22 cellular contexts compared by ENCODE assay signal in genomic region chr21:38918629-38919346, GRCh38.
DNase-seq lines count a peak whose midpoint lies in the region; ATAC-seq, FAIRE-seq and TF ChIP-seq lines count a peak whose summit lies in the region.
"Had no signal": no experiment of that assay in that cellular context is flagged by ENCODE, and none has a peak within 500 bp of the region (broad histone marks: within the 10 kb centered on the region; RNA-seq: fewer than 3 reads in every experiment).

No MANE protein-coding gene starts in this region.

- peak in 1 of 2 experiments; percentile 87; a peak in 2 of 4 replicates for TF ChIP-seq EP300 in HepG2 (IDR thresholded peaks at IDR 0.05; ENCODE audit: low read depth in 2 of 2, low read length in 2 of 2)
- TF ChIP-seq EP300 in HepG2 (CRISPR knock-in tag; IDR thresholded peaks at IDR 0.05; ENCODE audit: borderline replicate concordance) = peak; percentile 59; the same call in 1 of the 2 replicates
- no peak for TF ChIP-seq EP300 in sigmoid colon (IDR thresholded peaks at IDR 0.05)

- H3K4me2 ChIP-seq in HepG2 (ENCODE audit: low read depth, low read length) (peak overlapping the region; percentile 0; the same call in 1 of the 2 replicates), MM.1S (ENCODE audit: low read depth, low read length) (no peak overlapping the region)

- CTCF ChIA-PET in Calu3 (lab: Charles Lee) (no interaction called here), HepG2 (lab: Yijun Ruan, JAX; ENCODE audit: low intra/inter-chr PET ratio, low total read pairs) (no interaction called here)

- H4K20me1 ChIP-seq in HepG2 (ENCODE audit: insufficient read depth, low read length) (no peaks in the 10 kb centered on the region), MM.1S (ENCODE audit: insufficient read depth, low read length) (no peaks in the 10 kb centered on the region)

- TF ChIP-seq POLR2A in HepG2 (IDR thresholded peaks at IDR 0.05; ENCODE audit: insufficient read depth in 1 of 2, low read depth in 2 of 2, low read length in 2 of 2) = no peak
- TF ChIP-seq POLR2A in sigmoid colon (IDR thresholded peaks at IDR 0.05) = no peak

- no peaks in the 10 kb centered on the region for H3K79me2 ChIP-seq in HepG2 (ENCODE audit: insufficient read depth, low read length)
- H3K79me2 ChIP-seq in MM.1S (ENCODE audit: low read length) = no peaks in the 10 kb centered on the region

- H3K36me3 ChIP-seq in ascending aorta = no peaks in the 10 kb centered on the region
- H3K36me3 ChIP-seq in HepG2 (replicated peaks in 1 of 2; ENCODE audit: control insufficient read depth in 1 of 2, insufficient read depth in 2 of 2, low read length in 2 of 2) = no peaks in the 10 kb centered on the region
- H3K36me3 ChIP-seq in sigmoid colon = no peaks in the 10 kb centered on the region
- H3K36me3 ChIP-seq in MM.1S (replicated peaks; ENCODE audit: insufficient read depth, low read length) = no peaks in the 10 kb centered on the region

- peak overlapping the region; percentile 61 to 80 for H3K27ac ChIP-seq in ascending aorta
- H3K27ac ChIP-seq in HepG2 (ENCODE audit: extremely low read length, insufficient read depth, low read length) = peak overlapping the region; percentile 91
- no peak overlapping the region for H3K27ac ChIP-seq in sigmoid colon
- no peak overlapping the region for H3K27ac ChIP-seq in MM.1S (ENCODE audit: low read length)
- H3K27ac ChIP-seq: VCaP had no signal

- DNase-seq in Calu3 (no peak), ascending aorta (ENCODE audit: low spot score in 2 of 2) (no peak), HepG2 (ENCODE audit: low spot score) (peak; percentile 90), sigmoid colon (peak; percentile 19), MM.1S (no peak), DMS 273 (lab: John Stamatoyannopoulos, UW; ENCODE audit: unreplicated experiment) (no peak), A172 (ENCODE audit: low spot score) (no peak)
- DNase-seq: activated CD4-positive, alpha-beta T cell treated with anti-CD3 and anti-CD28 coated beads, Interleukin-2, amount 10 ng/mL, durations not matched to agents 7 days and 5 days; activated CD8-positive, alpha-beta memory T cell treated with anti-CD3 and anti-CD28 coated beads, Interleukin-2, amount 50 U/mL, for 4 hours; activated naive CD8-positive, alpha-beta T cell treated with anti-CD3 and anti-CD28 coated beads, Interleukin-2, amount 10 ng/mL, durations not matched to agents 7 days and 5 days; CD4-positive, alpha-beta T cell; DND-41; NCI-H226; occipital lobe; PC-3; T-helper 17 cell had no signal

- peaks cover 47% of the 10 kb centered on the region for H3K4me1 Mint-ChIP-seq in Calu3 (ENCODE audit: low read depth, unreplicated experiment)
- H3K4me1 Mint-ChIP-seq: activated CD4-positive, alpha-beta T cell treated with anti-CD3 and anti-CD28 coated beads, Interleukin-2, amount 10 ng/mL, durations not matched to agents 7 days and 5 days; activated naive CD8-positive, alpha-beta T cell treated with anti-CD3 and anti-CD28 coated beads, Interleukin-2, amount 10 ng/mL, durations not matched to agents 7 days and 5 days; T-helper 17 cell had no signal

- H3K9me2 ChIP-seq in MM.1S (replicated peaks; ENCODE audit: insufficient read depth, low read length) = no peaks in the 10 kb centered on the region

- BruUV-seq in Calu3 (replicated peaks; lab: Mats Ljungman, UMichigan) (no TSS peak), HepG2 (replicated peaks; lab: Mats Ljungman, UMichigan) (no TSS peak)

- no peak for TF ChIP-seq RAD21 in HepG2 (CRISPR knock-in tag; IDR thresholded peaks at IDR 0.05)

- POLR2A ChIA-PET in HepG2 (lab: Yijun Ruan, JAX) = interaction anchor here (0.7 to 2.4 kb wide), 8 partner anchors 30 to 131 kb away, joined by 3 to 10 read pairs (median 6); no protein-coding TSS in a partner anchor

- ATAC-seq in HepG2 = peak; percentile 18; the same call in 1 of the 3 replicates
- ATAC-seq in GM21717 (IDR thresholded peaks at IDR 0.05; ENCODE audit: unreplicated experiment) = no peak
- ATAC-seq: PC-3, sciatic nerve, T-helper 17 cell had no signal

- in situ Hi-C loops in HepG2 (cut with HindIII; ENCODE audit: extremely low pct_ligation_motif_present, low pct_unique_long_range_greater_than_20kb) = no loop called here

- H3F3A ChIP-seq in MM.1S (ENCODE audit: insufficient read depth, low read length) = no peaks in the 10 kb centered on the region

- peaks cover 5 to 33% of the 10 kb centered on the region in 2 donors for H3K4me1 ChIP-seq in ascending aorta
- peaks cover 91% of the 10 kb centered on the region for H3K4me1 ChIP-seq in HepG2 (ENCODE audit: insufficient read depth, low read length)
- H3K4me1 ChIP-seq in sigmoid colon = peaks cover 0 to 37% (median 27%) of the 10 kb centered on the region in 4 donors
- no peaks in the 10 kb centered on the region for H3K4me1 ChIP-seq in MM.1S (ENCODE audit: low read length)

- H3K4me3 ChIP-seq in ascending aorta = no peak overlapping the region
- no peak overlapping the region for H3K4me3 ChIP-seq in HepG2 (replicated peaks in 1 of 3; ENCODE audit: insufficient read depth in 1 of 3, low read depth in 2 of 3, low read length in 3 of 3)
- H3K4me3 ChIP-seq in sigmoid colon = no peak overlapping the region
- no peak overlapping the region for H3K4me3 ChIP-seq in MM.1S (ENCODE audit: low read length)

- H3K9me3 Mint-ChIP-seq in Calu3 (ENCODE audit: low read depth, unreplicated experiment) = no peaks in the 10 kb centered on the region

- no peak overlapping the region for H2AFZ ChIP-seq in HepG2 (ENCODE audit: low read length)
- H2AFZ ChIP-seq in MM.1S (ENCODE audit: low read length) = no peak overlapping the region

- no peaks in the 10 kb centered on the region for H3K27me3 ChIP-seq in ascending aorta
- H3K27me3 ChIP-seq in HepG2 (ENCODE audit: control insufficient read depth in 1 of 2, insufficient read depth in 2 of 2, low read length in 2 of 2) = no peaks in the 10 kb centered on the region
- no peaks in the 10 kb centered on the region for H3K27me3 ChIP-seq in sigmoid colon
- no peaks in the 10 kb centered on the region; the same call in 1 of the 2 replicates for H3K27me3 ChIP-seq in MM.1S (replicated peaks; ENCODE audit: insufficient read depth, low read length)

- peak overlapping the region; percentile 21 for H3K27ac Mint-ChIP-seq in Calu3 (ENCODE audit: unreplicated experiment)
- H3K27ac Mint-ChIP-seq: activated CD4-positive, alpha-beta T cell treated with anti-CD3 and anti-CD28 coated beads, Interleukin-2, amount 10 ng/mL, durations not matched to agents 7 days and 5 days; activated naive CD8-positive, alpha-beta T cell treated with anti-CD3 and anti-CD28 coated beads, Interleukin-2, amount 10 ng/mL, durations not matched to agents 7 days and 5 days; CD4-positive, alpha-beta T cell; T-helper 17 cell had no signal

- peak overlapping the region; percentile 50 for H3K9ac ChIP-seq in HepG2 (ENCODE audit: insufficient read depth, low read depth, low read length)
- no peak overlapping the region for H3K9ac ChIP-seq in MM.1S (ENCODE audit: low read length)

- H3K27me3 Mint-ChIP-seq in Calu3 (ENCODE audit: unreplicated experiment) = no peaks in the 10 kb centered on the region

- FAIRE-seq in HepG2 (lab: Jason Lieb, UNC) = peak; percentile 30
- FAIRE-seq: colon, endometrium had no signal

- H3K36me3 Mint-ChIP-seq in Calu3 (ENCODE audit: insufficient read depth, unreplicated experiment) = no peaks in the 10 kb centered on the region
- H3K36me3 Mint-ChIP-seq: brain had no signal

- H3K9me3 ChIP-seq in ascending aorta = no peaks in the 10 kb centered on the region
- H3K9me3 ChIP-seq in HepG2 (ENCODE audit: low read length) = no peaks in the 10 kb centered on the region
- H3K9me3 ChIP-seq in sigmoid colon = no peaks in the 10 kb centered on the region
- no peaks in the 10 kb centered on the region for H3K9me3 ChIP-seq in MM.1S (replicated peaks; ENCODE audit: insufficient read depth, low read length)

- H3K4me3 Mint-ChIP-seq in Calu3 (ENCODE audit: low read depth, unreplicated experiment) = no peak overlapping the region
- H3K4me3 Mint-ChIP-seq: activated CD4-positive, alpha-beta T cell treated with anti-CD3 and anti-CD28 coated beads, Interleukin-2, amount 10 ng/mL, durations not matched to agents 7 days and 5 days; activated naive CD8-positive, alpha-beta T cell treated with anti-CD3 and anti-CD28 coated beads, Interleukin-2, amount 10 ng/mL, durations not matched to agents 7 days and 5 days; brain; CD4-positive, alpha-beta T cell; T-helper 17 cell had no signal

- intact Hi-C loops in Calu3 (cut with micrococcal nuclease; ENCODE audit: unreplicated experiment) (loop anchor here (5.0 to 10.0 kb wide), 3 partner anchors 39 to 206 kb away; no protein-coding TSS in a partner anchor), ascending aorta (cut with DNase I) (no loop called here), HepG2 (cut with micrococcal nuclease; ENCODE audit: unreplicated experiment) (loop anchor here (5.0 kb wide), 3 partner anchors 49 to 114 kb away; no protein-coding TSS in a partner anchor), sigmoid colon (cut with DNase I) (no loop called here)

- no peak for TF ChIP-seq CTCF in Calu3 (IDR thresholded peaks at IDR 0.05; ENCODE audit: unreplicated experiment)
- no peak for TF ChIP-seq CTCF in ascending aorta (IDR thresholded peaks at IDR 0.05)
- no peak for TF ChIP-seq CTCF in HepG2 (CRISPR knock-in tag; IDR thresholded peaks at IDR 0.05)
- TF ChIP-seq CTCF in sigmoid colon (IDR thresholded peaks at IDR 0.05) = no peak
- TF ChIP-seq CTCF in MM.1S (IDR thresholded peaks at IDR 0.05; ENCODE audit: low read length) = no peak

- WGBS in HepG2 (ENCODE audit: low lambda C conversion rate) = 28% methylated on average over 5 of the region's 5 CpGs
- WGBS in sigmoid colon, 2 donors = 34 to 78% methylated on average over 5 of the region's 5 CpGs

TF ChIP-seq in HepG2, 621 proteins besides CTCF, POLR2A, EP300 and RAD21 (continues in another document):
- TF ChIP-seq ZNF503 (CRISPR knock-in tag; IDR thresholded peaks at IDR 0.05) = no peak; the same call in 1 of the 2 replicates

Comparison
In these comparisons a context has a peak if more than half of its experiments do, and no peak if none do; other contexts are left out.
1. DNase-seq: peak in HepG2 (single experiment) and sigmoid colon (single experiment); none in Calu3 (single experiment), ascending aorta (0 of 2), MM.1S (single experiment), DMS 273 (single experiment) and A172 (single experiment).
2. H3K27ac ChIP-seq: peak in ascending aorta (2 of 2) and HepG2 (single experiment); none in sigmoid colon (0 of 4) and MM.1S (single experiment).
3. intact Hi-C loops: an anchor here in Calu3 (5.0 to 10.0 kb wide) and HepG2 (5.0 kb wide); none called in ascending aorta and sigmoid colon.